ENCODE assay signal across 1 cellular context in genomic region chr3:45064512-45065372, GRCh38.
A peak's percentile ranks its signal among the peaks of the same experiment; 100 is the strongest.
TF ChIP-seq lines count a peak whose summit lies in the region.

No MANE protein-coding gene starts in this region.

TF ChIP-seq in K562, 482 proteins besides CTCF, POLR2A, EP300 and RAD21 (continued from another document and continues in another):
- no peak for TF ChIP-seq RERE (CRISPR knock-in tag; IDR thresholded peaks at IDR 0.05; ENCODE audit: borderline replicate concordance)
- TF ChIP-seq ZBTB40 (IDR thresholded peaks at IDR 0.05): peak; percentile 76
- TF ChIP-seq ZBTB40 (CRISPR knock-in tag; IDR thresholded peaks at IDR 0.05): no peak
- peak; percentile 100 for TF ChIP-seq RREB1 (CRISPR knock-in tag; IDR thresholded peaks at IDR 0.05)
- no peak for TF ChIP-seq RUNX1 (IDR thresholded peaks at IDR 0.05; ENCODE audit: low read depth)
- TF ChIP-seq MCM5 (IDR thresholded peaks at IDR 0.05; ENCODE audit: low read depth): no peak
- TF ChIP-seq MITF (IDR thresholded peaks at IDR 0.05): peak; percentile 52
- TF ChIP-seq NR0B1 (IDR thresholded peaks at IDR 0.05; ENCODE audit: partially characterized antibody): no peak
- TF ChIP-seq ZNF583 (CRISPR knock-in tag; IDR thresholded peaks at IDR 0.05): peak; percentile 100
- TF ChIP-seq ZBTB49 (CRISPR knock-in tag; IDR thresholded peaks at IDR 0.05; ENCODE audit: borderline replicate concordance): no peak
- TF ChIP-seq ZBTB33 (CRISPR knock-in tag; IDR thresholded peaks at IDR 0.05): peak; percentile 50; the same call in 1 of the 2 replicates
- TF ChIP-seq ATF3 (IDR thresholded peaks at IDR 0.05): peak; percentile 86
- TF ChIP-seq ATF3 (CRISPR knock-in tag; conservative IDR thresholded peaks at IDR 0.05): no peak; the same call in 1 of the 2 replicates
- no peak for TF ChIP-seq NR3C1 (CRISPR knock-in tag; IDR thresholded peaks at IDR 0.05)
- peak; percentile 96 for TF ChIP-seq SPI1 (IDR thresholded peaks at IDR 0.05; ENCODE audit: borderline replicate concordance, low read depth, low read length)
- TF ChIP-seq ZNF586 (CRISPR knock-in tag; conservative IDR thresholded peaks at IDR 0.05): peak; percentile 100
- TF ChIP-seq KAT7 (CRISPR knock-in tag; IDR thresholded peaks at IDR 0.05; ENCODE audit: borderline replicate concordance): 0 out of 2 replicates have a peak, but pooled peaks have one; percentile 65
- peak; percentile 51 for TF ChIP-seq KDM5B (IDR thresholded peaks at IDR 0.05; ENCODE audit: insufficient replicate concordance, low read depth, low read length)
